8 cellular contexts compared by ENCODE assay signal in the genomic region with DNA sequence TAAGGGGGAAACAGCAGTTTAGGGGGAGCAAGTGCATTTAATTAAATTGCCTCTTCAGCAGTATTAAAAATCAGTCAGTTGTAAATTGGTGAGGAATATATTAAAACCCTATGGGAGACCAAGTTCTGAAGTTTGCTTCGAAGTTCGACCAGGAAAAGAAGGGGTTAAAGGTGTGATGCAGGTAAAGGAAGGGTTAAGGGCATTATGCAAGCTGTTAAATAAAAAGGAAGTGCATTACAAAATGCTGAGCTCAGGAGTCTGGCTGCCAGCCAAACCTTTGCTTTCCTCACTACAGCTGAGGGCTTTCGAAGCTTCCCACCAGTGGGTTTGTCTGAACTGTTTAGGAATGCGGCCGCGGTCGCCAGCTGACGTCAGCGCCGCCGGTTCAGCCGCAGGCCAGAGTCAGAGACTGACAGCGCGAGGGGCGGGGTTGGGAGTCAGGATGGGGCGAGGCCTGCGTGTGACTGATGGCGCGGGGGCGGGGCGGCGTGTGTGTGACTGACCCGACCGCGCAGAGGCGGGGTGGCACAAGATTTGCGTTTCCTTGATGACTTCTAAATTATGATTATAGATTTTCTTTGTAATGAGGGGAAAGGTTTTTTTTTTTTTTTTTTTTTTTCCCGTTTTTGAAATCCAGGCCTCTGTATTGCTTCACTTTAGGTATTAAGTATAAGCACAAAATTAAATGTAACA.
A peak's percentile ranks its signal among the peaks of the same experiment; 100 is the strongest.
DNase-seq lines count a peak whose midpoint lies in the region; ATAC-seq and TF ChIP-seq lines count a peak whose summit lies in the region.

No MANE protein-coding gene starts in this region.

- ATAC-seq in HG02678 (IDR thresholded peaks at IDR 0.05; ENCODE audit: unreplicated experiment) (peak; percentile 100), gastroesophageal sphincter (peak; percentile 100)

- no peak for TF ChIP-seq POLR2A in gastroesophageal sphincter (IDR thresholded peaks at IDR 0.05)

- H3K14ac ChIP-seq in neuronal stem cell (ENCODE audit: low read length), result no peak overlapping the region

- H2BK15ac ChIP-seq in neuronal stem cell (ENCODE audit: low read length), result no peak overlapping the region

- no peak overlapping the region for H2BK5ac ChIP-seq in neuronal stem cell (ENCODE audit: low read length)

- H4K20me1 ChIP-seq in SK-N-SH (ENCODE audit: insufficient read depth), result peaks cover 38% of the 10 kb centered on the region

- peaks cover 24% of the 10 kb centered on the region for H3F3A ChIP-seq in SK-N-SH (replicated peaks; ENCODE audit: insufficient read depth)

- POLR2A ChIA-PET in GM10248 (lab: Yijun Ruan, JAX), result no interaction called here
- POLR2A ChIA-PET in SK-N-SH (lab: Yijun Ruan, JAX), result no interaction called here

- H3K27me3 ChIP-seq in SK-N-SH (ENCODE audit: insufficient read depth) (no peaks in the 10 kb centered on the region), gastroesophageal sphincter (no peaks in the 10 kb centered on the region), neuronal stem cell (ENCODE audit: control insufficient read depth in 3 of 3, insufficient read depth in 3 of 3, low read depth in 1 of 3, low read length in 3 of 3) (no peaks in the 10 kb centered on the region), stomach smooth muscle (ENCODE audit: control insufficient read depth in 1 of 2, insufficient read depth in 2 of 2, low read length in 2 of 2) (no peaks in the 10 kb centered on the region)

- H3K4me3 ChIP-seq in SK-N-SH (ENCODE audit: low read depth in 2 of 2, low read length in 1 of 2), result peak overlapping the region; percentile 31 to 38; a peak in 3 of 4 replicates
- H3K4me3 ChIP-seq in gastroesophageal sphincter, result peak overlapping the region; percentile 3 to 22
- peak overlapping the region in 1 of 2 donors; percentile 66 for H3K4me3 ChIP-seq in neuronal stem cell (ENCODE audit: low read length in 2 of 2)
- peak overlapping the region; percentile 5 to 58 for H3K4me3 ChIP-seq in stomach smooth muscle (ENCODE audit: low read length in 2 of 2)

- H3K9me2 ChIP-seq in SK-N-SH, result no peaks in the 10 kb centered on the region

- H4K8ac ChIP-seq in neuronal stem cell (ENCODE audit: low read depth, low read length), result no peak overlapping the region

- CTCF ChIA-PET in GM10248 (lab: Yijun Ruan, JAX) (interaction anchor here (0.9 to 1.4 kb wide), 2 partner anchors 9 to 54 kb away, joined by 3 to 4 read pairs; no protein-coding TSS in a partner anchor), SK-N-SH (lab: Yijun Ruan, JAX) (interaction anchor here (1.1 to 1.3 kb wide), 2 partner anchors 18 to 250 kb away, joined by 3 to 4 read pairs; no protein-coding TSS in a partner anchor)

- no peaks in the 10 kb centered on the region for H3K79me1 ChIP-seq in neuronal stem cell (ENCODE audit: low read depth, low read length)

- H3K9ac ChIP-seq in SK-N-SH, result peak overlapping the region; percentile 53
- H3K9ac ChIP-seq in neuronal stem cell (ENCODE audit: low read depth, low read length, poor library complexity), result no peak overlapping the region
- H3K9ac ChIP-seq in stomach smooth muscle (ENCODE audit: low read length in 2 of 2), result peak overlapping the region; percentile 20 to 52

- H2BK12ac ChIP-seq in neuronal stem cell (ENCODE audit: low read length), result no peak overlapping the region

- TF ChIP-seq EP300 in SK-N-SH (IDR thresholded peaks at IDR 0.05; ENCODE audit: borderline replicate concordance in 1 of 2, low read depth in 1 of 2, low read length in 1 of 2) (peak in 1 of 2 experiments; percentile 93; a peak in 2 of 4 replicates), gastroesophageal sphincter (IDR thresholded peaks at IDR 0.05) (peak; percentile 79)

- no peak overlapping the region for H3K18ac ChIP-seq in neuronal stem cell (ENCODE audit: low read length)

- no peak; the same call in 1 of the 2 replicates for TF ChIP-seq RAD21 in SK-N-SH (IDR thresholded peaks at IDR 0.05; ENCODE audit: low read length)

- no peaks in the 10 kb centered on the region for H3K9me3 ChIP-seq in SK-N-SH
- H3K9me3 ChIP-seq in gastroesophageal sphincter, result no peaks in the 10 kb centered on the region
- peaks cover 0 to 3% of the 10 kb centered on the region in 2 donors for H3K9me3 ChIP-seq in neuronal stem cell (replicated peaks in 1 of 2; ENCODE audit: control insufficient read depth in 2 of 2, insufficient read depth in 1 of 2, low read depth in 1 of 2, low read length in 2 of 2)
- no peaks in the 10 kb centered on the region for H3K9me3 ChIP-seq in stomach smooth muscle (ENCODE audit: control insufficient read depth in 2 of 2, low read length in 2 of 2)

- no peak overlapping the region for H3K23ac ChIP-seq in neuronal stem cell (ENCODE audit: low read depth, low read length, poor library complexity)

- no peak overlapping the region for H2BK120ac ChIP-seq in neuronal stem cell (ENCODE audit: low read depth, low read length)

- H3K4ac ChIP-seq in neuronal stem cell (ENCODE audit: low read length), result no peak overlapping the region

- H3K27ac ChIP-seq in SK-N-SH (ENCODE audit: low read depth in 2 of 2, low read length in 1 of 2), result peak overlapping the region; percentile 34 to 95; a peak in 3 of 4 replicates
- peak overlapping the region; percentile 39 to 74 (median 44) for H3K27ac ChIP-seq in gastroesophageal sphincter
- H3K27ac ChIP-seq in neuronal stem cell (replicated peaks; ENCODE audit: low read length), result peak overlapping the region; percentile 68
- H3K27ac ChIP-seq in stomach smooth muscle (ENCODE audit: low read length), result peak overlapping the region; percentile 31

- no peak overlapping the region for H2AFZ ChIP-seq in SK-N-SH (ENCODE audit: low read depth)
- no peak overlapping the region for H2AFZ ChIP-seq in neuronal stem cell (ENCODE audit: low read length)

- peaks cover 80% of the 10 kb centered on the region for H3K79me2 ChIP-seq in SK-N-SH (ENCODE audit: insufficient read depth)

- DNase-seq in GM10248 (ENCODE audit: extremely low spot score), result peak; percentile 93
- DNase-seq in NCI-H1092 treated with DMSO at 0.1 percent for 48 hours (lab: John Stamatoyannopoulos, UW), result peak; percentile 56
- DNase-seq in SK-N-SH, result peak; percentile 94
- DNase-seq in activated naive CD4-positive, alpha-beta T cell treated with anti-CD3 and anti-CD28 coated beads, Interleukin-2, amount 50 U/mL, for 16 hours, result peak; percentile 97
- peak; percentile 91 for DNase-seq in neuronal stem cell (ENCODE audit: low spot score)

- TF ChIP-seq CTCF in GM10248 (IDR thresholded peaks at IDR 0.05; ENCODE audit: control extremely low read depth, extremely low read depth, low read depth, missing control alignments), result no peak
- TF ChIP-seq CTCF in SK-N-SH (IDR thresholded peaks at IDR 0.05), result no peak
- TF ChIP-seq CTCF in gastroesophageal sphincter (IDR thresholded peaks at IDR 0.05), result peak in 1 of 4 experiments; percentile 23

- H3K4me1 ChIP-seq in SK-N-SH (ENCODE audit: control insufficient read depth in 1 of 2, insufficient read depth in 2 of 2, low read depth in 1 of 2, low read length in 1 of 2) (peaks cover 7 to 20% of the 10 kb centered on the region in 2 experiments; a peak in 3 of 4 replicates), gastroesophageal sphincter (peaks cover 4 to 51% (median 6%) of the 10 kb centered on the region in 3 donors), neuronal stem cell (ENCODE audit: control insufficient read depth in 2 of 2, insufficient read depth in 1 of 2, low read depth in 1 of 2, low read length in 2 of 2) (peaks cover 14 to 27% of the 10 kb centered on the region in 2 donors), stomach smooth muscle (ENCODE audit: control insufficient read depth, insufficient read depth, low read length) (peaks cover 13% of the 10 kb centered on the region)

- whole genome bisulfite sequencing in SK-N-SH (ENCODE audit: low lambda C conversion rate), result under 1% methylated on average over 16 of the region's 28 CpGs
- 0% methylated on average over 11 to 21 of the region's 28 CpGs for WGBS in gastroesophageal sphincter (ENCODE audit: low coverage in 1 of 2), 2 donors
- no CpG with 5 or more reads among the region's 28 CpGs for WGBS in neuronal stem cell (ENCODE audit: extremely low coverage in 2 of 2, insufficient read length in 2 of 2, insufficient replicate concordance in 1 of 2), 2 donors

- H4K91ac ChIP-seq in neuronal stem cell (ENCODE audit: low read depth, low read length, poor library complexity), result no peak overlapping the region

- H2AK5ac ChIP-seq in neuronal stem cell (ENCODE audit: low read depth, low read length), result no peak overlapping the region

- H3K4me2 ChIP-seq in SK-N-SH (peak overlapping the region; percentile 71), neuronal stem cell (ENCODE audit: insufficient read depth, low read length, poor library complexity, severe bottlenecking) (peak overlapping the region; percentile 47)

- H3K36me3 ChIP-seq in SK-N-SH (replicated peaks in 1 of 2; ENCODE audit: control insufficient read depth in 1 of 2, insufficient read depth in 2 of 2, low read length in 1 of 2) (no peaks in the 10 kb centered on the region), gastroesophageal sphincter (no peaks in the 10 kb centered on the region), neuronal stem cell (replicated peaks in 1 of 2; ENCODE audit: control insufficient read depth in 2 of 2, insufficient read depth in 2 of 2, low read length in 2 of 2) (peaks cover 0 to 24% of the 10 kb centered on the region in 2 donors), stomach smooth muscle (ENCODE audit: control insufficient read depth in 2 of 2, insufficient read depth in 2 of 2, low read length in 2 of 2) (no peaks in the 10 kb centered on the region)

TF ChIP-seq in SK-N-SH, 30 proteins besides CTCF, POLR2A, EP300 and RAD21 (continues in another document):
- TF ChIP-seq RCOR1 (IDR thresholded peaks at IDR 0.05; ENCODE audit: low read length) (peak; percentile 62), YY1 (IDR thresholded peaks at IDR 0.05; ENCODE audit: low read depth) (no peak)
